17 cellular contexts compared by ENCODE assay signal in genomic region chr17:49996121-49996494, GRCh38. TPM values are rescaled to one million over a fixed set of nuclear protein-coding genes. Genes with fewer than 3 reads are reported as not detected.
DNase-seq lines count a peak whose midpoint lies in the region; ATAC-seq, FAIRE-seq and TF ChIP-seq lines count a peak whose summit lies in the region.
"Had no signal": no experiment of that assay in that cellular context is flagged by ENCODE, and none has a peak within 500 bp of the region (broad histone marks: within the 10 kb centered on the region; RNA-seq: fewer than 3 reads in every experiment).

No MANE protein-coding gene starts in this region.

- ATAC-seq in CD4-positive, alpha-beta T cell (ENCODE audit: poor library complexity), result no peak
- ATAC-seq in naive thymus-derived CD4-positive, alpha-beta T cell, result no peak
- no peak for ATAC-seq in heart left ventricle
- ATAC-seq: foreskin keratinocyte had no signal

- no peak overlapping the region for H3K27ac Mint-ChIP-seq in CD4-positive, alpha-beta T cell
- peak overlapping the region in 1 of 9 donors; percentile 69 for H3K27ac Mint-ChIP-seq in naive thymus-derived CD4-positive, alpha-beta T cell
- H3K27ac Mint-ChIP-seq: CD14-positive monocyte had no signal

- H3K9me3 ChIP-seq in CD4-positive, alpha-beta T cell (ENCODE audit: control insufficient read depth, low read length), result no peaks in the 10 kb centered on the region
- H3K9me3 ChIP-seq in WERI-Rb-1 (ENCODE audit: severe bottlenecking), result no peaks in the 10 kb centered on the region
- H3K9me3 ChIP-seq in naive thymus-derived CD4-positive, alpha-beta T cell (ENCODE audit: control insufficient read depth in 2 of 3, low read length in 3 of 3), result peaks cover 0 to 6% (median 0%) of the 10 kb centered on the region in 3 experiments
- H3K9me3 ChIP-seq in heart left ventricle, result no peaks in the 10 kb centered on the region

- POLR2A ChIA-PET in CD4-positive, alpha-beta T cell (lab: Charles Lee), result interaction anchor here (0.7 to 2.0 kb wide), 5 partner anchors 12 to 401 kb away, joined by 3 to 9 read pairs (median 3); partner anchors contain the start of gene LRRC59
- POLR2A ChIA-PET in naive thymus-derived CD4-positive, alpha-beta T cell (lab: Charles Lee), result interaction anchor here (0.7 to 0.8 kb wide), 2 partner anchors 32 to 44 kb away, joined by 3 read pairs; no protein-coding TSS in a partner anchor

- TF ChIP-seq POLR2A in heart left ventricle (IDR thresholded peaks at IDR 0.05), result no peak

- no peaks in the 10 kb centered on the region for H3K36me3 Mint-ChIP-seq in CD4-positive, alpha-beta T cell (ENCODE audit: low read depth)
- H3K36me3 Mint-ChIP-seq in naive thymus-derived CD4-positive, alpha-beta T cell, result peaks cover 0 to 6% (median 0%) of the 10 kb centered on the region in 5 donors

- peaks cover 87% of the 10 kb centered on the region for H3K27me3 Mint-ChIP-seq in CD4-positive, alpha-beta T cell
- peaks cover 67 to 76% (median 70%) of the 10 kb centered on the region in 5 donors for H3K27me3 Mint-ChIP-seq in naive thymus-derived CD4-positive, alpha-beta T cell

- peaks cover 11 to 32% of the 10 kb centered on the region in 2 donors for H3K4me1 ChIP-seq in naive thymus-derived CD4-positive, alpha-beta T cell (ENCODE audit: control insufficient read depth in 2 of 2, insufficient read depth in 2 of 2, low read length in 2 of 2)
- H3K4me1 ChIP-seq in heart left ventricle, result peaks cover 0 to 39% (median 24%) of the 10 kb centered on the region in 12 donors
- H3K4me1 ChIP-seq: foreskin keratinocyte had no signal

- CTCF ChIA-PET in CD4-positive, alpha-beta T cell (lab: Charles Lee), result interaction anchor here (1.0 to 5.9 kb wide), 13 partner anchors 9 to 440 kb away, joined by 3 to 75 read pairs (median 5); no protein-coding TSS in a partner anchor
- CTCF ChIA-PET in naive thymus-derived CD4-positive, alpha-beta T cell (lab: Charles Lee), result interaction anchor here (0.7 to 7.9 kb wide), 33 partner anchors 8 to 429 kb away, joined by 3 to 152 read pairs (median 5); partner anchors contain the start of gene PDK2

- H3K9me3 Mint-ChIP-seq in CD4-positive, alpha-beta T cell, result no peaks in the 10 kb centered on the region
- H3K9me3 Mint-ChIP-seq in naive thymus-derived CD4-positive, alpha-beta T cell, result peaks cover 0 to 7% (median 0%) of the 10 kb centered on the region in 11 donors
- H3K9me3 Mint-ChIP-seq: neural crest cell had no signal

- TF ChIP-seq CTCF in CD4-positive, alpha-beta T cell (IDR thresholded peaks at IDR 0.05), result no peak
- TF ChIP-seq CTCF in GM20000 (IDR thresholded peaks at IDR 0.05; ENCODE audit: extremely low read depth, missing control alignments) (no peak), WERI-Rb-1 (IDR thresholded peaks at IDR 0.05; ENCODE audit: low read depth, low read length) (no peak), heart left ventricle (IDR thresholded peaks at IDR 0.05) (no peak)

- H3K27me3 ChIP-seq in CD4-positive, alpha-beta T cell (ENCODE audit: control insufficient read depth, insufficient read depth, low read length), result peaks cover 84% of the 10 kb centered on the region
- peaks cover 6% of the 10 kb centered on the region for H3K27me3 ChIP-seq in WERI-Rb-1 (ENCODE audit: insufficient read depth, low read depth, severe bottlenecking)
- H3K27me3 ChIP-seq in naive thymus-derived CD4-positive, alpha-beta T cell (ENCODE audit: control insufficient read depth in 2 of 2, insufficient read depth in 2 of 2, low read length in 2 of 2), result peaks cover 23 to 36% of the 10 kb centered on the region in 2 donors
- H3K27me3 ChIP-seq in heart left ventricle, result peaks cover 39 to 96% (median 82%) of the 10 kb centered on the region in 9 donors

- peaks cover 43% of the 10 kb centered on the region for H3K4me1 Mint-ChIP-seq in CD4-positive, alpha-beta T cell (ENCODE audit: low read depth)
- H3K4me1 Mint-ChIP-seq in naive thymus-derived CD4-positive, alpha-beta T cell, result peaks cover 12 to 43% (median 32%) of the 10 kb centered on the region in 7 donors

- WGBS in heart left ventricle, 4 donors, result 40 to 47% (median 42%) methylated on average over 7 of the region's 7 CpGs

- intact Hi-C loops in CD4-positive, alpha-beta T cell (cut with DNase I, micrococcal nuclease), result loop anchor here (1.0 to 10.0 kb wide), 5 partner anchors 44 to 301 kb away; partner anchors contain the start of gene SLC35B1 (in 1 of the 2)
- intact Hi-C loops in naive thymus-derived CD4-positive, alpha-beta T cell (cut with micrococcal nuclease), result loop anchor here in 1 of 2 donors (1.0 to 5.0 kb wide), 2 partner anchors 44 to 289 kb away; partner anchors contain the start of gene SLC35B1
- intact Hi-C loops in heart left ventricle (cut with DNase I), result loop anchor here (1.0 to 10.0 kb wide), 19 partner anchors 43 to 681 kb away; partner anchors contain the start of gene SLC35B1 (in 4 of the 10)

- H3K27ac ChIP-seq in CD4-positive, alpha-beta T cell (ENCODE audit: low read depth, low read length), result no peak overlapping the region
- H3K27ac ChIP-seq in WERI-Rb-1 (no peak overlapping the region; the same call in 1 of the 2 replicates), heart left ventricle (no peak overlapping the region)
- H3K27ac ChIP-seq in naive thymus-derived CD4-positive, alpha-beta T cell (ENCODE audit: low read depth, low read length), result no peak overlapping the region
- H3K27ac ChIP-seq: foreskin keratinocyte had no signal

- DNase-seq in CD4-positive, alpha-beta T cell, result no peak
- DNase-seq in GM20000 (ENCODE audit: low spot score), result peak; percentile 19
- peak; percentile 12 for DNase-seq in WERI-Rb-1
- peak in 1 of 9 donors; percentile 10 for DNase-seq in naive thymus-derived CD4-positive, alpha-beta T cell
- DNase-seq in urothelium cell line (ENCODE audit: low spot score), result no peak
- DNase-seq in activated gamma-delta T cell (lab: John Stamatoyannopoulos, UW), result no peak
- DNase-seq in heart left ventricle, result no peak
- DNase-seq: foreskin keratinocyte, NCI-H2029 treated with DMSO at 0.1 percent for 48 hours, NCI-H526 treated with DMSO at 0.1 percent for 48 hours had no signal

- peaks cover 3% of the 10 kb centered on the region for H3K36me3 ChIP-seq in WERI-Rb-1
- H3K36me3 ChIP-seq in naive thymus-derived CD4-positive, alpha-beta T cell (ENCODE audit: control insufficient read depth in 2 of 3, insufficient read depth in 3 of 3, low read length in 3 of 3), result no peaks in the 10 kb centered on the region
- H3K36me3 ChIP-seq in heart left ventricle, result no peaks in the 10 kb centered on the region

- H3K4me3 Mint-ChIP-seq in CD4-positive, alpha-beta T cell, result peak overlapping the region; percentile 36
- peak overlapping the region in 8 of 10 donors; percentile 6 to 61 (median 46) for H3K4me3 Mint-ChIP-seq in naive thymus-derived CD4-positive, alpha-beta T cell

- H3K4me3 ChIP-seq in WERI-Rb-1 (ENCODE audit: low read depth, low read length), result no peak overlapping the region
- no peak overlapping the region for H3K4me3 ChIP-seq in naive thymus-derived CD4-positive, alpha-beta T cell (ENCODE audit: low read length)
- H3K4me3 ChIP-seq in heart left ventricle, result no peak overlapping the region

- FAIRE-seq in urothelium cell line (lab: Jason Lieb, UNC), result no peak
- FAIRE-seq: RCC 7860 had no signal

RNA-seq across cellular contexts. Expression of gene DLX3, which starts 1.1 kb away (rescaled TPM):
- not detected for total RNA-seq in CD4-positive, alpha-beta T cell
- total RNA-seq in naive thymus-derived CD4-positive, alpha-beta T cell, result not detected
- polyA plus RNA-seq in naive thymus-derived CD4-positive, alpha-beta T cell, result not detected
- total RNA-seq in heart left ventricle, result under 1 TPM in 3 of 9 donors, not detected in 6; 0.09 to 0.61 (median 0.12) TPM
- polyA plus RNA-seq in heart left ventricle, result under 1 TPM; 0.08 TPM
- total RNA-seq: endothelial cell of umbilical vein; liver; T-helper 1 cell treated with Interleukin-12 subunit alpha and Interleukin-12 subunit beta and Interleukin-4 antibody, amounts not matched to agents 30 ng/mL and 1 ng/mL, for 36 hours had no signal
- polyA plus RNA-seq: CD14-positive monocyte, endothelial cell of umbilical vein, liver had no signal

RNA-seq across cellular contexts. Expression of gene DLX4, which starts 27.1 kb away (rescaled TPM):
- under 1 TPM; 0.59 to 0.85 TPM for total RNA-seq in CD4-positive, alpha-beta T cell
- total RNA-seq in naive thymus-derived CD4-positive, alpha-beta T cell, result 1 to 10 TPM in 2 of 5 experiments, under 1 TPM in 3; 0.34 to 1.6 (median 0.74) TPM
- polyA plus RNA-seq in naive thymus-derived CD4-positive, alpha-beta T cell, result not detected
- total RNA-seq in heart left ventricle, result under 1 TPM in 1 of 9 donors, not detected in 8; 0.19 TPM
- polyA plus RNA-seq in heart left ventricle, result under 1 TPM in 1 of 2 donors, not detected in 1; 0.03 TPM
- total RNA-seq: cerebellum; endothelial cell of umbilical vein; liver; T-helper 1 cell treated with Interleukin-12 subunit alpha and Interleukin-12 subunit beta and Interleukin-4 antibody, amounts not matched to agents 30 ng/mL and 1 ng/mL, for 36 hours had no signal
- polyA plus RNA-seq: endothelial cell of umbilical vein, liver had no signal

RNA-seq across cellular contexts. Expression of gene ITGA3, which starts 59.8 kb away (rescaled TPM):
- total RNA-seq in CD4-positive, alpha-beta T cell, result 1 to 10 TPM; 2.3 to 2.4 TPM
- total RNA-seq in naive thymus-derived CD4-positive, alpha-beta T cell, result 10 to 100 TPM in 2 of 5 experiments, 1 to 10 TPM in 3; 4.0 to 14.6 (median 8.6) TPM
- 1 to 10 TPM; 1.4 to 2.4 TPM for polyA plus RNA-seq in naive thymus-derived CD4-positive, alpha-beta T cell
- total RNA-seq in heart left ventricle, result 10 to 100 TPM; 18.4 to 71.2 (median 23.6) TPM
- 10 to 100 TPM; 16.8 to 72.9 TPM for polyA plus RNA-seq in heart left ventricle

Comparison
In these comparisons a context has a peak if more than half of its experiments do, and no peak if none do; other contexts are left out.
1. DNase-seq: peak in GM20000 (single experiment) and WERI-Rb-1 (single experiment); none in CD4-positive, alpha-beta T cell (0 of 10), urothelium cell line (single experiment), activated gamma-delta T cell (single experiment) and heart left ventricle (0 of 5).